In the genomic region with DNA sequence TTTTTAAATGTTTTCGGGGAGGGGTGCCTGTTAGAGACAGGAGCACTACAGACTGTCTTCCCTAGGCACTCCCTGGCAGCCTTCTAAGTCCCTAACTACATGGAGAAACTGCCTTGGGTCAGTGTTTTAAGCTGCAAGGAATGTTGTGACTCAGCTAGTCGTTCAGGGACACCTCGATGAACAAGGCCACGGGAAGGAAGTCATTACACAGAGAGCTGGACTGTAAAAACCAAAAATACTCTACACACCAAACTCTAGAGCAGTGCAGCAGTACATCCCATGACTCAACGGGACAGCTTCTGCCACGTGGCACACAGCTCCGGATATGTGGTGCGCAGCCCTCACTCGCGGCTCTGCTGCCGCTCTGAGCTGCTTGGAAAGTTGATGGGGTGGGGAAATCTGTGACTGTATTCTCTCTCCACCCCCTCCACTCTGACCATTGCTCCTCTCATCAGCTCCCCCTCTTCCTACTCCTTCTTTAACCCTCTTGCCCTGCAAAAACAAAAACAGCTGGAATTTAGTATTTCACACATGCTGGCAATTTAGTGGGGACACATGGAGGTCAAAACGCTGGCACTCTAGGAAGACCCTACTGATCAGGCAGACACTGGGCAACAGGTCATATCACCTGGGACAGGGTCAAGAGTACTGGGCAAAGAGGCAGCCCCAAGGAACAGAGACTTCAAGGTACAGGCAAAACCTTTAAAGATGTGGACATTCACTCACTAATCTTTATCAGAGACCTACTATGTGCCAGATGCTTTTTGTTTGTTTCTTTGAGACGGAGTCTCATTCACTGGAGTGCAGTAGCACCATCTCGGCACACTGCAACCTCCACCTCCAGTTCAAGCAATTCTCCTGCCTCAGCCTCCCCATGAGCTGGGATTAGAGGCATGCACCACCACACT, we compare ENCODE assay signal across 1 cellular context.
A peak's percentile ranks its signal among the peaks of the same experiment; 100 is the strongest.
TF ChIP-seq lines count a peak whose summit lies in the region.

No MANE protein-coding gene starts in this region.

TF ChIP-seq in HepG2, 621 proteins besides CTCF, POLR2A, EP300 and RAD21 (continued from another document and continues in another):
- TF ChIP-seq ZBTB10 (CRISPR knock-in tag; IDR thresholded peaks at IDR 0.05; ENCODE audit: borderline replicate concordance) (no peak; the same call in 1 of the 2 replicates), ZNF317 (CRISPR knock-in tag; IDR thresholded peaks at IDR 0.05) (peak; percentile 57; the same call in 1 of the 2 replicates), BHLHE40 (IDR thresholded peaks at IDR 0.05; ENCODE audit: low read length) (no peak), ZNF136 (CRISPR knock-in tag; IDR thresholded peaks at IDR 0.05; ENCODE audit: low read depth) (peak; percentile 98), NFKB2 (CRISPR knock-in tag; IDR thresholded peaks at IDR 0.05; ENCODE audit: borderline replicate concordance) (peak; percentile 86; the same call in 1 of the 2 replicates), TRIM24 (CRISPR knock-in tag; IDR thresholded peaks at IDR 0.05) (no peak), NCOR1 (IDR thresholded peaks at IDR 0.05; ENCODE audit: borderline replicate concordance, low read length) (no peak), SP140L (CRISPR knock-in tag; IDR thresholded peaks at IDR 0.05; ENCODE audit: borderline replicate concordance) (no peak), HMGXB4 (CRISPR knock-in tag; IDR thresholded peaks at IDR 0.05; ENCODE audit: borderline replicate concordance in 1 of 2, low read depth in 1 of 2) (peak; percentile 23 to 78; a peak in 2 of 4 replicates), CHD2 (IDR thresholded peaks at IDR 0.05; ENCODE audit: low read depth, low read length) (no peak), TRAFD1 (CRISPR knock-in tag; IDR thresholded peaks at IDR 0.05; ENCODE audit: borderline replicate concordance) (no peak; the same call in 1 of the 2 replicates), HINFP (CRISPR knock-in tag; IDR thresholded peaks at IDR 0.05; ENCODE audit: low read depth) (no peak), ZBTB37 (CRISPR knock-in tag; IDR thresholded peaks at IDR 0.05) (no peak), ZNF274 (CRISPR knock-in tag; IDR thresholded peaks at IDR 0.05) (peak; percentile 91), ZSCAN29 (CRISPR knock-in tag; conservative IDR thresholded peaks at IDR 0.05) (peak; percentile 85; the same call in 1 of the 2 replicates), ZNF343 (CRISPR knock-in tag; IDR thresholded peaks at IDR 0.05) (no peak), MTA3 (CRISPR knock-in tag; IDR thresholded peaks at IDR 0.05) (no peak), HCFC1 (IDR thresholded peaks at IDR 0.05; ENCODE audit: low read depth, low read length) (no peak), ZSCAN20 (CRISPR knock-in tag; IDR thresholded peaks at IDR 0.05; ENCODE audit: borderline replicate concordance) (no peak), ZBTB39 (CRISPR knock-in tag; IDR thresholded peaks at IDR 0.05) (no peak), PBX3 (CRISPR knock-in tag; IDR thresholded peaks at IDR 0.05; ENCODE audit: borderline replicate concordance) (no peak), ZNF34 (CRISPR knock-in tag; IDR thresholded peaks at IDR 0.05; ENCODE audit: borderline replicate concordance) (peak; percentile 77; the same call in 1 of the 2 replicates), STAG1 (CRISPR knock-in tag; IDR thresholded peaks at IDR 0.05) (no peak; the same call in 1 of the 2 replicates)
- TF ChIP-seq, protein P1, sequence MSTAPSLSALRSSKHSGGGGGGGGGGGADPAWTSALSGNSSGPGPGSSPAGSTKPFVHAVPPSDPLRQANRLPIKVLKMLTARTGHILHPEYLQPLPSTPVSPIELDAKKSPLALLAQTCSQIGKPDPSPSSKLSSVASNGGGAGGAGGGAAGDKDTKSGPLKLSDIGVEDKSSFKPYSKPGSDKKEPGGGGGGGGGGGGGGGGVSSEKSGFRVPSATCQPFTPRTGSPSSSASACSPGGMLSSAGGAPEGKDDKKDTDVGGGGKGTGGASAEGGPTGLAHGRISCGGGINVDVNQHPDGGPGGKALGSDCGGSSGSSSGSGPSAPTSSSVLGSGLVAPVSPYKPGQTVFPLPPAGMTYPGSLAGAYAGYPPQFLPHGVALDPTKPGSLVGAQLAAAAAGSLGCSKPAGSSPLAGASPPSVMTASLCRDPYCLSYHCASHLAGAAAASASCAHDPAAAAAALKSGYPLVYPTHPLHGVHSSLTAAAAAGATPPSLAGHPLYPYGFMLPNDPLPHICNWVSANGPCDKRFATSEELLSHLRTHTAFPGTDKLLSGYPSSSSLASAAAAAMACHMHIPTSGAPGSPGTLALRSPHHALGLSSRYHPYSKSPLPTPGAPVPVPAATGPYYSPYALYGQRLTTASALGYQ (CRISPR knock-in tag; IDR thresholded peaks at IDR 0.05): no peak
- TF ChIP-seq, protein P2, sequence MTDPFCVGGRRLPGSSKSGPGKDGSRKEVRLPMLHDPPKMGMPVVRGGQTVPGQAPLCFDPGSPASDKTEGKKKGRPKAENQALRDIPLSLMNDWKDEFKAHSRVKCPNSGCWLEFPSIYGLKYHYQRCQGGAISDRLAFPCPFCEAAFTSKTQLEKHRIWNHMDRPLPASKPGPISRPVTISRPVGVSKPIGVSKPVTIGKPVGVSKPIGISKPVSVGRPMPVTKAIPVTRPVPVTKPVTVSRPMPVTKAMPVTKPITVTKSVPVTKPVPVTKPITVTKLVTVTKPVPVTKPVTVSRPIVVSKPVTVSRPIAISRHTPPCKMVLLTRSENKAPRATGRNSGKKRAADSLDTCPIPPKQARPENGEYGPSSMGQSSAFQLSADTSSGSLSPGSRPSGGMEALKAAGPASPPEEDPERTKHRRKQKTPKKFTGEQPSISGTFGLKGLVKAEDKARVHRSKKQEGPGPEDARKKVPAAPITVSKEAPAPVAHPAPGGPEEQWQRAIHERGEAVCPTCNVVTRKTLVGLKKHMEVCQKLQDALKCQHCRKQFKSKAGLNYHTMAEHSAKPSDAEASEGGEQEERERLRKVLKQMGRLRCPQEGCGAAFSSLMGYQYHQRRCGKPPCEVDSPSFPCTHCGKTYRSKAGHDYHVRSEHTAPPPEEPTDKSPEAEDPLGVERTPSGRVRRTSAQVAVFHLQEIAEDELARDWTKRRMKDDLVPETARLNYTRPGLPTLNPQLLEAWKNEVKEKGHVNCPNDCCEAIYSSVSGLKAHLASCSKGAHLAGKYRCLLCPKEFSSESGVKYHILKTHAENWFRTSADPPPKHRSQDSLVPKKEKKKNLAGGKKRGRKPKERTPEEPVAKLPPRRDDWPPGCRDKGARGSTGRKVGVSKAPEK (CRISPR knock-in tag; IDR thresholded peaks at IDR 0.05; ENCODE audit: borderline replicate concordance): 0 out of 2 replicates have a peak, but pooled peaks have one; percentile 71
- TF ChIP-seq, protein P3, sequence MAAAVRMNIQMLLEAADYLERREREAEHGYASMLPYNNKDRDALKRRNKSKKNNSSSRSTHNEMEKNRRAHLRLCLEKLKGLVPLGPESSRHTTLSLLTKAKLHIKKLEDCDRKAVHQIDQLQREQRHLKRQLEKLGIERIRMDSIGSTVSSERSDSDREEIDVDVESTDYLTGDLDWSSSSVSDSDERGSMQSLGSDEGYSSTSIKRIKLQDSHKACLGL (CRISPR knock-in tag; IDR thresholded peaks at IDR 0.05): 0 out of 2 replicates have a peak, but pooled peaks have one; percentile 38
